ENCODE assay signal across 15 cellular contexts in the genomic region with DNA sequence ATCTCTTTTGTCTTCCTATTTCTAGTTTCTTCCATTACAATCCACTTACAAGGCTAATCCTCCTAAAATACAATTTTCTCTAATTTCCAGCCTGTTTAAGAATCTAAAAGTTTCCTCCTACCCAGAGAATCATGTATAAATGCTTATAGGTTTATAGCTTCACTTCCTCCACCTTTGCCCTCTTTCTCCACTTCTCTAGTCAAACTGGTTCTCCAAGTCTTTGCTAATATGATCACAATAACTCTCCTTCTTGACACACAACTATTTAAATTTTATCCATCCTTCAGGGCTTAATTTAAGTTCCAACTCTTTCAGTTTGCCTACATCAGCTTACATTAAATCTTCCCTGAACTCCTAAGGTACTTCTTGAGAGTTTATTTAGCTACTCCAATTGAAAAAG.
DNase-seq lines count a peak whose midpoint lies in the region; ATAC-seq and TF ChIP-seq lines count a peak whose summit lies in the region.
"Had no signal": no experiment of that assay in that cellular context is flagged by ENCODE, and none has a peak within 500 bp of the region (broad histone marks: within the 10 kb centered on the region; RNA-seq: fewer than 3 reads in every experiment).

No MANE protein-coding gene starts in this region.

- no peak for TF ChIP-seq POLR2A in transverse colon (IDR thresholded peaks at IDR 0.05)

- no peak for TF ChIP-seq CTCF in PC-9 (conservative IDR thresholded peaks at IDR 0.05)
- no peak for TF ChIP-seq CTCF in hepatocyte (IDR thresholded peaks at IDR 0.05; ENCODE audit: poor library complexity)
- TF ChIP-seq CTCF in transverse colon (IDR thresholded peaks at IDR 0.05) = no peak
- no peak for TF ChIP-seq CTCF in GM13976 (IDR thresholded peaks at IDR 0.05; ENCODE audit: borderline replicate concordance, control extremely low read depth, extremely low read depth, insufficient read depth, missing control alignments)

- H3K4me3 Mint-ChIP-seq in naive thymus-derived CD8-positive, alpha-beta T cell = no peak overlapping the region

- H3K4me2 ChIP-seq in PC-9 (peak overlapping the region; percentile 89), hepatocyte (no peak overlapping the region)
- H3K4me2 ChIP-seq: BLaER1 had no signal

- peak overlapping the region; percentile 41; the same call in 1 of the 2 replicates for H3K4me3 ChIP-seq in PC-9
- no peak overlapping the region for H3K4me3 ChIP-seq in hepatocyte
- no peak overlapping the region for H3K4me3 ChIP-seq in transverse colon
- H3K4me3 ChIP-seq: BLaER1, GM12878, K562 had no signal

- H3K27ac ChIP-seq in PC-9 (peak overlapping the region; percentile 70), hepatocyte (peak overlapping the region; percentile 38), transverse colon (peak overlapping the region in 3 of 4 donors; percentile 21 to 45 (median 42))
- H3K27ac ChIP-seq: BLaER1 had no signal

- TF ChIP-seq EP300 in transverse colon (IDR thresholded peaks at IDR 0.05; ENCODE audit: low read depth) = no peak

- H4K20me1 ChIP-seq in PC-9 (ENCODE audit: insufficient read depth) = no peaks in the 10 kb centered on the region
- no peaks in the 10 kb centered on the region for H4K20me1 ChIP-seq in hepatocyte (ENCODE audit: insufficient read depth, poor library complexity, severe bottlenecking)
- H4K20me1 ChIP-seq: BLaER1 had no signal

- H3K9me2 ChIP-seq in PC-9 (ENCODE audit: insufficient read depth) (no peaks in the 10 kb centered on the region), hepatocyte (replicated peaks; ENCODE audit: insufficient read depth) (no peaks in the 10 kb centered on the region)

- in situ Hi-C loops in transverse colon (cut with MboI; ENCODE audit: low pct_ligation_motif_present in 1 of 4, low pct_unique_long_range_greater_than_20kb in 1 of 4, low sequenced_read_pairs in 3 of 4) = no loop called here
- in situ Hi-C loops in GM13976 (cut with MboI; ENCODE audit: low sequenced_read_pairs, unreplicated experiment) = no loop called here

- no peak overlapping the region for H3K27ac Mint-ChIP-seq in naive thymus-derived CD8-positive, alpha-beta T cell

- peak; percentile 49 for DNase-seq in DMS53 treated with DMSO at 0.1 percent for 48 hours (lab: John Stamatoyannopoulos, UW; ENCODE audit: unreplicated experiment)
- peak in 1 of 2 experiments; percentile 76 for DNase-seq in PC-9
- DNase-seq in hepatocyte (ENCODE audit: low spot score) = no peak
- DNase-seq in transverse colon = no peak
- DNase-seq in GM13976 (ENCODE audit: low spot score) = no peak
- DNase-seq in activated CD4-positive, alpha-beta T cell treated with anti-CD3 and anti-CD28 coated beads, Interleukin-2, amount 50 U/mL, for 1 hour = no peak
- no peak for DNase-seq in naive thymus-derived CD8-positive, alpha-beta T cell
- DNase-seq: NCI-H1048, NCI-H146, NCI-H2081 treated with DMSO at 0.1 percent for 48 hours, NCI-H226 had no signal

- H3K36me3 ChIP-seq in PC-9 (ENCODE audit: low read depth) (no peaks in the 10 kb centered on the region), hepatocyte (replicated peaks; ENCODE audit: insufficient read depth, low read depth) (no peaks in the 10 kb centered on the region), transverse colon (no peaks in the 10 kb centered on the region)
- H3K36me3 ChIP-seq: BLaER1 had no signal

- CTCF ChIA-PET in PC-9 (lab: Charles Lee) = no interaction called here

- H3K9me3 Mint-ChIP-seq in naive thymus-derived CD8-positive, alpha-beta T cell = peaks cover 0 to 11% (median 0%) of the 10 kb centered on the region in 9 donors

- no peaks in the 10 kb centered on the region for H3K9me3 ChIP-seq in PC-9 (ENCODE audit: insufficient read depth, low read depth)
- no peaks in the 10 kb centered on the region for H3K9me3 ChIP-seq in hepatocyte (ENCODE audit: low read depth)
- H3K9me3 ChIP-seq in transverse colon = no peaks in the 10 kb centered on the region

- H3K27me3 Mint-ChIP-seq in naive thymus-derived CD8-positive, alpha-beta T cell = no peaks in the 10 kb centered on the region

- H3K4me1 ChIP-seq in PC-9 (replicated peaks; ENCODE audit: insufficient read depth) (peaks cover 26% of the 10 kb centered on the region), hepatocyte (ENCODE audit: insufficient read depth) (no peaks in the 10 kb centered on the region), transverse colon (peaks cover 0 to 3% (median 0%) of the 10 kb centered on the region in 4 donors)
- H3K4me1 ChIP-seq: BLaER1 had no signal

- H3K27me3 ChIP-seq in PC-9 (ENCODE audit: insufficient read depth, low read depth) (no peaks in the 10 kb centered on the region), hepatocyte (no peaks in the 10 kb centered on the region), transverse colon (no peaks in the 10 kb centered on the region)

- 0 out of 2 replicates have a peak, but pooled peaks cover 5% of the 10 kb centered on the region for H3F3A ChIP-seq in PC-9 (ENCODE audit: insufficient read depth, low read depth)

- intact Hi-C loops in PC-9 (cut with micrococcal nuclease; ENCODE audit: unreplicated experiment) = loop anchor here (10.0 kb wide), 1 partner anchor 66 kb away; a partner anchor contains a TSS
- intact Hi-C loops in transverse colon (cut with DNase I; ENCODE audit: low total_unique reads) = no loop called here

- ATAC-seq in naive thymus-derived CD8-positive, alpha-beta T cell = no peak
- ATAC-seq: GM12878, HCT116, K562 had no signal

- H3K79me2 ChIP-seq in PC-9 (ENCODE audit: low read depth) (no peaks in the 10 kb centered on the region), hepatocyte (no peaks in the 10 kb centered on the region)

- POLR2A ChIA-PET in PC-9 (lab: Charles Lee; ENCODE audit: unreplicated experiment) = no interaction called here
- POLR2A ChIA-PET in naive thymus-derived CD8-positive, alpha-beta T cell (lab: Charles Lee) = no interaction called here

- H2AFZ ChIP-seq in PC-9 = no peak overlapping the region
- H2AFZ ChIP-seq in hepatocyte = no peak overlapping the region

- BruUV-seq in PC-9 (replicated peaks; lab: Mats Ljungman, UMichigan) = no TSS peak

- H3K4me1 Mint-ChIP-seq in naive thymus-derived CD8-positive, alpha-beta T cell = no peaks in the 10 kb centered on the region

- no peaks in the 10 kb centered on the region for H3K36me3 Mint-ChIP-seq in naive thymus-derived CD8-positive, alpha-beta T cell
